In the genomic region with DNA sequence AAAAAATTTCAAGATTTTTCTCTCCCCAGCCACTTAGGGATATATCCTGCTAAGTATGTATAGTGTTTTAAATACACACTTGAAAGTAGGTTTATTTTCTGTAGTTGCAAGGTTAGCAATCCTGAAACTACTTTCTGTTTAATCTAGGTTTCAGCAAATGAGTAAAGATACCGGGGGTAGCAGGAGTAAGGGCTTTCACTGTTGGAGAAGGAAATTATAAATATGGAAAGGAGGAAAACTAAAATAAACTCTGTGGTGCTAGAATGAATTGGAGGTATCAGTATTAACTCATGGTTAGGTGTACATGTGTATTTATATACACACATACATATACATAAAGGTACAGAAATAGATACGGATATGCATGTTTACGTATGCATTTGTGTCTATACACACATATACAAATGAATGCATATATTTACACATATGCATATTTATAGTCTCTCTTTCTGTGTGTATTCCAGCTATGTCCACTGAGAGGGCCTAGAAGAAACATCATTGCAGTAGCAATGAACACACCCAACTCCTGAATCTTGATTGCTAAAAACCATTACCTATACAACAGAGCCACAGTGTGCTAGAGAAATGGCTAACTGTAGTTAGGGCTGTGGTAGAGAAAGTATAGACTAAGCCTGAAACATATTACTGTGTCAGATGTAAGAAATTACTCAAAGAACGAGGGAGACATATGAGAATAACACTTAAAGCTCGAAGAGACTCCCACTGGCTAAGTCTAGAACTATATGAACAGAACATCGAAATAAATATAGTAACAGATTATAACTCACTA, we compare ENCODE assay signal across 16 cellular contexts.
A peak's percentile ranks its signal among the peaks of the same experiment; 100 is the strongest.
DNase-seq lines count a peak whose midpoint lies in the region; ATAC-seq and FAIRE-seq lines count a peak whose summit lies in the region.
"Had no signal": no experiment of that assay in that cellular context is flagged by ENCODE, and none has a peak within 500 bp of the region (broad histone marks: within the 10 kb centered on the region; RNA-seq: fewer than 3 reads in every experiment).

No MANE protein-coding gene starts in this region.

- H3K36me3 Mint-ChIP-seq in activated T-cell treated with anti-CD3 and anti-CD28 coated beads, Interleukin-2, amount 50 U/mL, for 4 hours (ENCODE audit: insufficient read depth) = peaks cover 54% of the 10 kb centered on the region
- peaks cover 25% of the 10 kb centered on the region for H3K36me3 Mint-ChIP-seq in stimulated activated effector memory CD8-positive, alpha-beta T cell treated with anti-CD3 and anti-CD28 coated beads, Interleukin-12 subunit alpha, Interleukin-12 subunit beta, amount 100 ng/mL, for 72 hours

- no peaks in the 10 kb centered on the region for H3K4me1 Mint-ChIP-seq in activated T-cell treated with anti-CD3 and anti-CD28 coated beads, Interleukin-2, amount 50 U/mL, for 4 hours (ENCODE audit: low read depth)
- H3K4me1 Mint-ChIP-seq in stimulated activated effector memory CD8-positive, alpha-beta T cell treated with anti-CD3 and anti-CD28 coated beads, Interleukin-12 subunit alpha, Interleukin-12 subunit beta, amount 100 ng/mL, for 72 hours = peaks cover 6% of the 10 kb centered on the region

- no peak overlapping the region for H3K4me3 Mint-ChIP-seq in activated T-cell treated with anti-CD3 and anti-CD28 coated beads, Interleukin-2, amount 50 U/mL, for 4 hours
- no peak overlapping the region for H3K4me3 Mint-ChIP-seq in stimulated activated effector memory CD8-positive, alpha-beta T cell treated with anti-CD3 and anti-CD28 coated beads, Interleukin-12 subunit alpha, Interleukin-12 subunit beta, amount 100 ng/mL, for 72 hours

- FAIRE-seq in frontal cortex (lab: Jason Lieb, UNC) = no peak
- FAIRE-seq: A549 had no signal

- no peaks in the 10 kb centered on the region for H3K9me3 Mint-ChIP-seq in activated T-cell treated with anti-CD3 and anti-CD28 coated beads, Interleukin-2, amount 50 U/mL, for 4 hours
- H3K9me3 Mint-ChIP-seq in stimulated activated effector memory CD8-positive, alpha-beta T cell treated with anti-CD3 and anti-CD28 coated beads, Interleukin-12 subunit alpha, Interleukin-12 subunit beta, amount 100 ng/mL, for 72 hours = peaks cover 3% of the 10 kb centered on the region

- DNase-seq in activated T-cell treated with anti-CD3 and anti-CD28 coated beads, Interleukin-2, amount 50 U/mL, for 4 hours = no peak
- DNase-seq in activated T-cell treated with anti-CD3 and anti-CD28 coated beads for 4 hours = no peak
- no peak for DNase-seq in stimulated activated effector memory CD8-positive, alpha-beta T cell treated with anti-CD3 and anti-CD28 coated beads, Interleukin-12 subunit alpha, Interleukin-12 subunit beta, amount 100 ng/mL, for 72 hours (ENCODE audit: low spot score in 2 of 2)
- no peak for DNase-seq in stimulated activated CD4-positive, alpha-beta T cell treated with anti-CD3 and anti-CD28 coated beads, Interleukin-15, amount 100 ng/mL, for 24 hours
- no peak for DNase-seq in CD1c-positive myeloid dendritic cell (ENCODE audit: extremely low spot score)
- DNase-seq in frontal cortex (ENCODE audit: low spot score in 2 of 2) = no peak
- DNase-seq: COR-L47, mesendoderm, NCI-H1092, NCI-H345, Peyer's patch, SW 1271 had no signal

- H3K27me3 Mint-ChIP-seq in activated T-cell treated with anti-CD3 and anti-CD28 coated beads, Interleukin-2, amount 50 U/mL, for 4 hours (ENCODE audit: low read depth) = no peaks in the 10 kb centered on the region

- ATAC-seq in activated T-cell treated with anti-CD3 and anti-CD28 coated beads, Interleukin-2, amount 50 U/mL, for 4 hours = peak; percentile 32 to 40
- ATAC-seq in GM21529 (IDR thresholded peaks at IDR 0.05; ENCODE audit: unreplicated experiment) (peak; percentile 78), HG03159 (IDR thresholded peaks at IDR 0.05; ENCODE audit: unreplicated experiment) (peak; percentile 68)
- ATAC-seq in stimulated activated effector memory CD8-positive, alpha-beta T cell treated with anti-CD3 and anti-CD28 coated beads, Interleukin-12 subunit alpha, Interleukin-12 subunit beta, amount 100 ng/mL, for 72 hours = peak; percentile 89
- ATAC-seq: A549; activated CD4-positive, CD25-positive, alpha-beta regulatory T cell treated with anti-CD3 and anti-CD28 coated beads, Interleukin-2, amount 50 U/mL, for 24 hours had no signal

- H3K27ac Mint-ChIP-seq in stimulated activated effector memory CD8-positive, alpha-beta T cell treated with anti-CD3 and anti-CD28 coated beads, Interleukin-12 subunit alpha, Interleukin-12 subunit beta, amount 100 ng/mL, for 72 hours = no peak overlapping the region

Comparison
In these comparisons a context has a peak if more than half of its experiments do, and no peak if none do; other contexts are left out.
1. ATAC-seq: peak in every context shown above with its lines; median percentile 89 in stimulated activated effector memory CD8-positive, alpha-beta T cell treated with anti-CD3 and anti-CD28 coated beads, Interleukin-12 subunit alpha, Interleukin-12 subunit beta, amount 100 ng/mL, for 72 hours; 78 in GM21529; 68 in HG03159; 36 in activated T-cell treated with anti-CD3 and anti-CD28 coated beads, Interleukin-2, amount 50 U/mL, for 4 hours.